Comparison of ENCODE assay signal across 26 cellular contexts in genomic region chr7:55145606-55146005, GRCh38.
"Had no signal": no experiment of that assay in that cellular context is flagged by ENCODE, and none has a peak within 500 bp of the region (broad histone marks: within the 10 kb centered on the region; RNA-seq: fewer than 3 reads in every experiment).

No MANE protein-coding gene starts in this region.

- H3K9me3 ChIP-seq: gastrocnemius medialis, heart left ventricle, left lung, prostate gland, right atrium auricular region, thoracic aorta, tibial nerve, upper lobe of right lung, uterus had no signal

- DNase-seq: dorsolateral prefrontal cortex; effector CD4-positive, alpha-beta T cell; erythroblast; foreskin fibroblast; gastrocnemius medialis; heart left ventricle; left cardiac atrium; left lung; mesendoderm; midbrain; naive thymus-derived CD4-positive, alpha-beta T cell; nucleus accumbens; stimulated activated CD4-positive, alpha-beta T cell treated with anti-CD3 and anti-CD28 coated beads, Interleukin-2, amount 100 ng/mL, for 24 hours; stimulated activated CD4-positive, alpha-beta T cell treated with anti-CD3 and anti-CD28 coated beads, Interleukin-4, amount 100 ng/mL, for 24 hours; stimulated activated naive CD4-positive, alpha-beta T cell treated with Interleukin-2 at 50 U/mL for 16 hours; upper lobe of right lung; uterus had no signal

- H3K27ac ChIP-seq: dorsolateral prefrontal cortex, gastrocnemius medialis, heart left ventricle, hepatocyte, left lung, prostate gland, right atrium auricular region, thoracic aorta, tibial nerve, upper lobe of right lung, uterus had no signal

- H3K4me3 ChIP-seq: dorsolateral prefrontal cortex, gastrocnemius medialis, heart left ventricle, hepatocyte, left lung, prostate gland, right atrium auricular region, smooth muscle cell, thoracic aorta, tibial nerve, upper lobe of right lung, uterus had no signal

- H3K36me3 ChIP-seq: prostate gland, uterus had no signal

- H3K27me3 ChIP-seq: gastrocnemius medialis, heart left ventricle, hepatocyte, left lung, right atrium auricular region, tibial nerve, upper lobe of right lung, uterus had no signal

- H3K9me3 Mint-ChIP-seq: nephron had no signal

- H3K27ac Mint-ChIP-seq: stimulated activated effector memory CD8-positive, alpha-beta T cell treated with anti-CD3 and anti-CD28 coated beads, Interleukin-12 subunit alpha, Interleukin-12 subunit beta, amount 100 ng/mL, for 72 hours had no signal

- ATAC-seq: gastrocnemius medialis; heart left ventricle; left cardiac atrium; left lung; naive thymus-derived CD4-positive, alpha-beta T cell; sciatic nerve; stimulated activated effector memory CD8-positive, alpha-beta T cell treated with anti-CD3 and anti-CD28 coated beads, Interleukin-12 subunit alpha, Interleukin-12 subunit beta, amount 100 ng/mL, for 72 hours; upper lobe of right lung had no signal

- H3K4me1 Mint-ChIP-seq: nephron; stimulated activated effector memory CD8-positive, alpha-beta T cell treated with anti-CD3 and anti-CD28 coated beads, Interleukin-12 subunit alpha, Interleukin-12 subunit beta, amount 100 ng/mL, for 72 hours had no signal

- H3K36me3 Mint-ChIP-seq: naive thymus-derived CD4-positive, alpha-beta T cell; stimulated activated effector memory CD8-positive, alpha-beta T cell treated with anti-CD3 and anti-CD28 coated beads, Interleukin-12 subunit alpha, Interleukin-12 subunit beta, amount 100 ng/mL, for 72 hours had no signal

- H3K4me3 Mint-ChIP-seq: naive thymus-derived CD4-positive, alpha-beta T cell; nephron; stimulated activated effector memory CD8-positive, alpha-beta T cell treated with anti-CD3 and anti-CD28 coated beads, Interleukin-12 subunit alpha, Interleukin-12 subunit beta, amount 100 ng/mL, for 72 hours had no signal

- H3K4me1 ChIP-seq: prostate gland, upper lobe of right lung, uterus had no signal
